Comparison of ENCODE assay signal across 1 cellular context in the genomic region with DNA sequence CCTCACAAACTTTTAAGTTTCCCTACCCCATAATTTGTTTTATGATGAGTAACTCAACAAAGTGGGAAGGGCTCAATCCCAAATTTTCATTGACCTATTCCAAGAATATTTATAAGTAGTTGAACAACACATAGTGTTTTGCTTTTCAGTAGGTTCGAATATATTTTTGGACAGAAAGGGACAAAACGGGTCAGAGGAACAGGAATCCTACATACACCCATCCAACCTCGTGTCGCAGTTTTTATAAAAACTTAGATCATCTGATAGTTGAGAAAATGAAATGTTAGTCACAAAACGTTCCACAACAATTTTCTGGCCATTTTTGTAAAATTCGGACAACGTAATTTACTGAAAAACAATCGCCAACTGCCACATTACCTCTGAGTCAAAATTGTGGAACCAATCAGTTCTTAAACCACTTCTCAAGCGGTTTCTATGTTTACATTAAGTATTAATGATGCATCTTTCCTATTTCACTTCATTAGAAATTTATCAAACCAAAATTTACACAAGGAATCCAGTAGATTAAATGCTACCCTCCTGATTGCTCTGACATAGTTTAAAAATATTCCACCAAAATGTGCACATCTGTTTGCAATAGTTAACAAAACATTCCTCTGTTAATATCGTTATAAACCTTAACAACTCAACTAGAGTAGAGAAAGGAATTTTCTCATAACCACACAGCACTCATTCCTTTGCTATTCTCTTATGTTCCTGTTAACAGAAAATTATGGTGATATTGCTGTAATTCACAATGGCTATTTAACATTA.
TF ChIP-seq lines count a peak whose summit lies in the region.

No MANE protein-coding gene starts in this region.

TF ChIP-seq in HCT116, 20 proteins besides CTCF, POLR2A, EP300 and RAD21 (continued from another document):
- TF ChIP-seq, protein P1, sequence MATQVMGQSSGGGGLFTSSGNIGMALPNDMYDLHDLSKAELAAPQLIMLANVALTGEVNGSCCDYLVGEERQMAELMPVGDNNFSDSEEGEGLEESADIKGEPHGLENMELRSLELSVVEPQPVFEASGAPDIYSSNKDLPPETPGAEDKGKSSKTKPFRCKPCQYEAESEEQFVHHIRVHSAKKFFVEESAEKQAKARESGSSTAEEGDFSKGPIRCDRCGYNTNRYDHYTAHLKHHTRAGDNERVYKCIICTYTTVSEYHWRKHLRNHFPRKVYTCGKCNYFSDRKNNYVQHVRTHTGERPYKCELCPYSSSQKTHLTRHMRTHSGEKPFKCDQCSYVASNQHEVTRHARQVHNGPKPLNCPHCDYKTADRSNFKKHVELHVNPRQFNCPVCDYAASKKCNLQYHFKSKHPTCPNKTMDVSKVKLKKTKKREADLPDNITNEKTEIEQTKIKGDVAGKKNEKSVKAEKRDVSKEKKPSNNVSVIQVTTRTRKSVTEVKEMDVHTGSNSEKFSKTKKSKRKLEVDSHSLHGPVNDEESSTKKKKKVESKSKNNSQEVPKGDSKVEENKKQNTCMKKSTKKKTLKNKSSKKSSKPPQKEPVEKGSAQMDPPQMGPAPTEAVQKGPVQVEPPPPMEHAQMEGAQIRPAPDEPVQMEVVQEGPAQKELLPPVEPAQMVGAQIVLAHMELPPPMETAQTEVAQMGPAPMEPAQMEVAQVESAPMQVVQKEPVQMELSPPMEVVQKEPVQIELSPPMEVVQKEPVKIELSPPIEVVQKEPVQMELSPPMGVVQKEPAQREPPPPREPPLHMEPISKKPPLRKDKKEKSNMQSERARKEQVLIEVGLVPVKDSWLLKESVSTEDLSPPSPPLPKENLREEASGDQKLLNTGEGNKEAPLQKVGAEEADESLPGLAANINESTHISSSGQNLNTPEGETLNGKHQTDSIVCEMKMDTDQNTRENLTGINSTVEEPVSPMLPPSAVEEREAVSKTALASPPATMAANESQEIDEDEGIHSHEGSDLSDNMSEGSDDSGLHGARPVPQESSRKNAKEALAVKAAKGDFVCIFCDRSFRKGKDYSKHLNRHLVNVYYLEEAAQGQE (IDR thresholded peaks at IDR 0.05; ENCODE audit: low read depth) = no peak
- TF ChIP-seq TCF7L2 (IDR thresholded peaks at IDR 0.05; ENCODE audit: borderline replicate concordance, extremely low read depth, insufficient read depth, insufficient read length) (no peak), CEBPB (IDR thresholded peaks at IDR 0.05; ENCODE audit: low read depth) (no peak)
- TF ChIP-seq, protein P2, sequence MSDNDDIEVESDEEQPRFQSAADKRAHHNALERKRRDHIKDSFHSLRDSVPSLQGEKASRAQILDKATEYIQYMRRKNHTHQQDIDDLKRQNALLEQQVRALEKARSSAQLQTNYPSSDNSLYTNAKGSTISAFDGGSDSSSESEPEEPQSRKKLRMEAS (IDR thresholded peaks at IDR 0.05) = no peak
TF ChIP-seq in HCT116: peak in this region for 1.
